ENCODE assay signal across 1 cellular context in the genomic region with DNA sequence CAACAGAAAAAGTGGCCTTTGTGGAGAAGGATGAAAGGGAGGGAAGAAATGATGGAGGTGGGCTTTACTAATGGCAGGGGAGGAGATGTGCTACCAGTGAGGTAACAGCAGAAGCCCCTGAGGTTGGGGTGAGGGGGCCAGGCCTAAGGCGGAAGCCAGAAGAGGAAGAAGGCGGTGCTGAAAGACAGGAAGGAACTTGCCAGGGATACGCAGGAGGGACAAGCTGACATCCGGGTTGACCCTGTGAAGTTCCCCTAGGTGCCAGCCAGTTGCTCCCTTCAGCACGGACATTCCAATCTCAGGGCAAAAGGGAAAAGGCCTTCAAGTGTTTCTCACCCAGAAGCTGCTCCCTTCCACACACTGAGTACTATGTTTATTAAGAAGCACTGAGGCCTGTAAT.
TF ChIP-seq lines count a peak whose summit lies in the region.

No MANE protein-coding gene starts in this region.

TF ChIP-seq in HepG2, 621 proteins besides CTCF, POLR2A, EP300 and RAD21:
- TF ChIP-seq ZNF780A (CRISPR knock-in tag; IDR thresholded peaks at IDR 0.05) (no peak), JUNB (CRISPR knock-in tag; IDR thresholded peaks at IDR 0.05; ENCODE audit: borderline replicate concordance) (0 out of 2 replicates have a peak, but pooled peaks have one; percentile 17)
